ENCODE assay signal across 1 cellular context in genomic region chr20:11216451-11217314, GRCh38.
TF ChIP-seq lines count a peak whose summit lies in the region.

No MANE protein-coding gene starts in this region.

TF ChIP-seq in A549, 52 proteins besides CTCF, POLR2A, EP300 and RAD21 (continued from another document):
- TF ChIP-seq REST (IDR thresholded peaks at IDR 0.05) (no peak), HOXA7 (CRISPR knock-in tag; IDR thresholded peaks at IDR 0.05) (no peak), ELK1 (IDR thresholded peaks at IDR 0.05; ENCODE audit: low read depth, low read length) (no peak), ZSCAN20 (CRISPR knock-in tag; IDR thresholded peaks at IDR 0.05) (no peak), BCL3 (IDR thresholded peaks at IDR 0.05) (peak; percentile 30; the same call in 1 of the 3 replicates), SMC3 (IDR thresholded peaks at IDR 0.05) (peak; percentile 14; the same call in 1 of the 3 replicates), BHLHE40 (IDR thresholded peaks at IDR 0.05; ENCODE audit: low read depth, low read length) (no peak), ESRRA (IDR thresholded peaks at IDR 0.05; ENCODE audit: borderline replicate concordance, low read length) (no peak), ZFP36 (IDR thresholded peaks at IDR 0.05; ENCODE audit: borderline replicate concordance, partially characterized antibody) (no peak), HMGXB4 (CRISPR knock-in tag; IDR thresholded peaks at IDR 0.05; ENCODE audit: borderline replicate concordance) (no peak), ZC3H11A (IDR thresholded peaks at IDR 0.05) (no peak), EHF (CRISPR knock-in tag; IDR thresholded peaks at IDR 0.05) (no peak), HES2 (IDR thresholded peaks at IDR 0.05) (no peak), HOXB5 (CRISPR knock-in tag; IDR thresholded peaks at IDR 0.05) (0 out of 2 replicates have a peak, but pooled peaks have one; percentile 35), RNF2 (IDR thresholded peaks at IDR 0.05; ENCODE audit: borderline replicate concordance, low read depth) (no peak), PHF8 (IDR thresholded peaks at IDR 0.05; ENCODE audit: borderline replicate concordance, low read depth) (no peak), MYC (IDR thresholded peaks at IDR 0.05; ENCODE audit: borderline replicate concordance, low read length) (no peak), TP53 (CRISPR knock-in tag; IDR thresholded peaks at IDR 0.05) (no peak), FOSL2 (IDR thresholded peaks at IDR 0.05) (0 out of 2 replicates have a peak, but pooled peaks have one; percentile 9), FOSL2 (CRISPR knock-in tag; IDR thresholded peaks at IDR 0.05) (0 out of 2 replicates have a peak, but pooled peaks have one; percentile 53), JUNB (IDR thresholded peaks at IDR 0.05) (no peak; the same call in 1 of the 2 replicates), CBX8 (IDR thresholded peaks at IDR 0.05) (no peak), PBX3 (IDR thresholded peaks at IDR 0.05) (0 out of 2 replicates have a peak, but pooled peaks have one; percentile 40), FOSB (CRISPR knock-in tag; IDR thresholded peaks at IDR 0.05) (no peak), RARB (CRISPR knock-in tag; IDR thresholded peaks at IDR 0.05) (no peak), FOXS1 (CRISPR knock-in tag; IDR thresholded peaks at IDR 0.05) (no peak), JUN (IDR thresholded peaks at IDR 0.05) (peak in 1 of 2 experiments; percentile 59; a peak in 1 of 5 replicates), GATA3 (IDR thresholded peaks at IDR 0.05; ENCODE audit: borderline replicate concordance) (peak; percentile 77; the same call in 1 of the 2 replicates), MAZ (IDR thresholded peaks at IDR 0.05; ENCODE audit: borderline replicate concordance, low read depth, low read length) (no peak)
